ENCODE assay signal across 8 cellular contexts in the genomic region with DNA sequence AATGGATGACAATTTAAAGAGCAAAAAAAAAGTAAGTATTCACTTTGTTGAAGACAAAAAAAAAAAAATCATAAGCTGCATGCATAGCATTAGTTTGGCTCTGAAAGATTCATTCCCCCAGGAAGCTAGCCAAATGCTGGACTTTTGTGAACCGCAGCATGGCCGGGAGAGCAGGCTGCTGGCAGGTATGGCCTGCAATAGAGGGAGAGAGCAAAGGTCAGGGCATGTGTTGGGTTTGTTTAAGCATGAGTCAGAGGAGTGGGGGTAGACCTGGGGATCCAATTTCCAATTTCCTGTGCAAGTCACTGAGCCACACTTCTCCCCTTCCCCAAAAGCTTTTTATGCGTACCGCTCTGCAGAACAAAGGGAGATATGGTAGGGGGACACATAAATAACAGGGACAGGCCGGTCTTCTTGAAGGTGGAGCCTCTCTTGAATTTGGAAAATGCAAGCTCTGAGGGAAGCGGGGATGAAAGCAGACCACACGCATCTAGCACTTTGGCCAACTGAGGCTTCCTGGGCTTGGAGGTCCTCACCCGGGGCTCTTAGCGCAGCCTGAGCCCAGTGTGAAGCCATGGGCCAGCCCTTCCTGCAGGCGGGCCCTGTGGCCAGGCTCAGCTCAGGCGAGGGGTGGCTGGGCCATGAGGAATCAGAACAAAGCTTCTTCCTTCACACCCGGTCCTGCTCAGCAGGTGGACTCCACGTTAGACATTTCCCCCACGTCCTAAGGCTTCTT.
DNase-seq lines count a peak whose midpoint lies in the region; ATAC-seq, FAIRE-seq and TF ChIP-seq lines count a peak whose summit lies in the region.

No MANE protein-coding gene starts in this region.

- no peaks in the 10 kb centered on the region for H3K36me3 ChIP-seq in esophagus muscularis mucosa

- H3K9me3 Mint-ChIP-seq in activated T-cell treated with anti-CD3 and anti-CD28 coated beads, Interleukin-2, amount 50 U/mL, for 24 hours, result no peaks in the 10 kb centered on the region

- DNase-seq in activated T-cell treated with anti-CD3 and anti-CD28 coated beads, Interleukin-2, amount 50 U/mL, for 24 hours, result peak; percentile 31
- DNase-seq in activated T-cell treated with anti-CD3 and anti-CD28 coated beads for 4 hours (no peak), RCC 7860 (ENCODE audit: low spot score) (peak; percentile 96), esophagus muscularis mucosa (ENCODE audit: extremely low spot score) (no peak), renal cortical epithelial cell (ENCODE audit: low read depth) (peak; percentile 97), Right ventricle myocardium superior (no peak), COR-L47 (lab: John Stamatoyannopoulos, UW) (no peak)

- H3K4me1 ChIP-seq in esophagus muscularis mucosa, result peaks cover 37 to 67% (median 59%) of the 10 kb centered on the region in 4 donors

- peak; percentile 94 for FAIRE-seq in RCC 7860 (lab: Jason Lieb, UNC)

- peak overlapping the region; percentile 34 for H3K27ac Mint-ChIP-seq in activated T-cell treated with anti-CD3 and anti-CD28 coated beads, Interleukin-2, amount 50 U/mL, for 24 hours

- intact Hi-C loops in esophagus muscularis mucosa (cut with DNase I) (no loop called here), Right ventricle myocardium superior (cut with DNase I) (no loop called here)

- ATAC-seq in activated CD4-positive, CD25-positive, alpha-beta regulatory T cell treated with anti-CD3 and anti-CD28 coated beads, Interleukin-2, amount 50 U/mL, for 24 hours, result no peak
- no peak for ATAC-seq in Right ventricle myocardium superior (ENCODE audit: poor library complexity)

- no peaks in the 10 kb centered on the region for H3K27me3 Mint-ChIP-seq in activated T-cell treated with anti-CD3 and anti-CD28 coated beads, Interleukin-2, amount 50 U/mL, for 24 hours

- no peak overlapping the region for H3K4me3 Mint-ChIP-seq in activated T-cell treated with anti-CD3 and anti-CD28 coated beads, Interleukin-2, amount 50 U/mL, for 24 hours

- H3K27me3 ChIP-seq in esophagus muscularis mucosa, result no peaks in the 10 kb centered on the region

- peaks cover 87% of the 10 kb centered on the region for H3K4me1 Mint-ChIP-seq in activated T-cell treated with anti-CD3 and anti-CD28 coated beads, Interleukin-2, amount 50 U/mL, for 24 hours (ENCODE audit: low read depth)

- 71% methylated on average over 10 of the region's 14 CpGs for WGBS in esophagus muscularis mucosa

- TF ChIP-seq CTCF in esophagus muscularis mucosa (IDR thresholded peaks at IDR 0.05), result no peak

- H3K27ac ChIP-seq in esophagus muscularis mucosa (replicated peaks in 1 of 4), result peak overlapping the region; percentile 73 to 89 (median 80)

- H3K9me3 ChIP-seq in esophagus muscularis mucosa, result no peaks in the 10 kb centered on the region

- TF ChIP-seq EP300 in esophagus muscularis mucosa (IDR thresholded peaks at IDR 0.05), result no peak

- no peaks in the 10 kb centered on the region for H3K36me3 Mint-ChIP-seq in activated T-cell treated with anti-CD3 and anti-CD28 coated beads, Interleukin-2, amount 50 U/mL, for 24 hours (ENCODE audit: low read depth)

- no peak overlapping the region for H3K4me3 ChIP-seq in esophagus muscularis mucosa

- no peak for TF ChIP-seq POLR2A in esophagus muscularis mucosa (IDR thresholded peaks at IDR 0.05; ENCODE audit: low read depth)

Comparison
In these comparisons a context has a peak if more than half of its experiments do, and no peak if none do; other contexts are left out.
1. DNase-seq: peak in activated T-cell treated with anti-CD3 and anti-CD28 coated beads, Interleukin-2, amount 50 U/mL, for 24 hours (single experiment), RCC 7860 (single experiment) and renal cortical epithelial cell (single experiment); none in activated T-cell treated with anti-CD3 and anti-CD28 coated beads for 4 hours (single experiment), esophagus muscularis mucosa (single experiment), Right ventricle myocardium superior (single experiment) and COR-L47 (single experiment).